Comparison of ENCODE assay signal across 34 cellular contexts in the genomic region with DNA sequence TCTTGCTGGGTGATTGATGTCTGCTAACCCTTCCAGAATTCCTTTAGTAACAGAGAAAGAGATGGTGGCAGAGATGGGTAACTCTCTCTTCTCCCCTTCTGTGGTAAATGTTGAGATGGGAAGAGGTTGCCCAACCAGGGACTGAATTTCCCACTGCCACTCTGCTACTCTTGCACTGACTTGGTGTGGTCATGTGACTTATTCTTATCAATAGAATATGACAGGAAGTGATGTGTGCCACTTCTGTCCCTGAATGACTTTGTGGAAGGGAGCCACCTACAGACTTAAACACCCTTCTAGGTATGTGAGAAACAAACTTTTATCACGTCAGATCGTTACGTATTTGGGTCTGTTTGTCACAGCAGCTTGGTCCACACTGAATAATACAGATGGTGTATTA.
"Had no signal": no experiment of that assay in that cellular context is flagged by ENCODE, and none has a peak within 500 bp of the region (broad histone marks: within the 10 kb centered on the region; RNA-seq: fewer than 3 reads in every experiment).

No MANE protein-coding gene starts in this region.

- H3K9me3 ChIP-seq: MG63 had no signal

- H3K4me3 ChIP-seq: MG63 had no signal

- H3K27me3 ChIP-seq: MG63 had no signal

- DNase-seq: Karpas-422, Kasumi-1, MG63, MM.1S, MV-4-11, NCI-H1048, NCI-H1092, NCI-H1092 treated with DMSO at 0.1 percent for 48 hours, NCI-H1105, NCI-H1105 treated with DMSO at 0.1 percent for 48 hours, NCI-H1417, NCI-H1417 treated with DMSO at 0.1 percent for 48 hours, NCI-H1436, NCI-H1436 treated with DMSO at 0.1 percent for 48 hours, NCI-H146, NCI-H1694, NCI-H1694 treated with DMSO at 0.1 percent for 48 hours, NCI-H187, NCI-H187 treated with DMSO at 0.1 percent for 48 hours, NCI-H1930, NCI-H2029, NCI-H2029 treated with DMSO at 0.1 percent for 48 hours, NCI-H2081, NCI-H2081 treated with DMSO at 0.1 percent for 48 hours, NCI-H2107, NCI-H2171, NCI-H2171 treated with DMSO at 0.1 percent for 48 hours, NCI-H2227 treated with DMSO at 0.1 percent for 48 hours, NCI-H226, NCI-H345, NCI-H446, NCI-H446 treated with DMSO at 0.1 percent for 48 hours, NCI-H510A, NCI-H510A treated with DMSO at 0.1 percent for 48 hours had no signal

- H3K36me3 ChIP-seq: MG63 had no signal
